1 cellular context compared by ENCODE assay signal in genomic region chr7:480531-481218, GRCh38.
TF ChIP-seq lines count a peak whose summit lies in the region.

No MANE protein-coding gene starts in this region.

TF ChIP-seq in K562, 482 proteins besides CTCF, POLR2A, EP300 and RAD21 (continued from another document and continues in another):
- TF ChIP-seq FOXP4 (CRISPR knock-in tag; IDR thresholded peaks at IDR 0.05; ENCODE audit: borderline replicate concordance) = 0 out of 2 replicates have a peak, but pooled peaks have one; percentile 27
- TF ChIP-seq BRD9 (IDR thresholded peaks at IDR 0.05; ENCODE audit: low read depth, partially characterized antibody) = no peak
- no peak for TF ChIP-seq ZNF717 (CRISPR knock-in tag; IDR thresholded peaks at IDR 0.05)
- no peak for TF ChIP-seq POLR2G (IDR thresholded peaks at IDR 0.05; ENCODE audit: low read depth, low read length)
- peak; percentile 91 for TF ChIP-seq NFIC (IDR thresholded peaks at IDR 0.05)
- TF ChIP-seq DPF2 (IDR thresholded peaks at IDR 0.05) = no peak
- TF ChIP-seq ZNF197 (CRISPR knock-in tag; IDR thresholded peaks at IDR 0.05; ENCODE audit: low read depth) = no peak
- no peak for TF ChIP-seq SIN3B (IDR thresholded peaks at IDR 0.05; ENCODE audit: low read depth)
- TF ChIP-seq, protein P1, sequence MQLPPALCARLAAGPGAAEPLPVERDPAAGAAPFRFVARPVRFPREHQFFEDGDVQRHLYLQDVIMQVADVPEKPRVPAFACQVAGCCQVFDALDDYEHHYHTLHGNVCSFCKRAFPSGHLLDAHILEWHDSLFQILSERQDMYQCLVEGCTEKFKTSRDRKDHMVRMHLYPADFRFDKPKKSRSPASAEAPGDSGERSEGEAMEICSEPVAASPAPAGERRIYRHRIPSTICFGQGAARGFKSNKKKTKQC (CRISPR knock-in tag; IDR thresholded peaks at IDR 0.05) = 0 out of 2 replicates have a peak, but pooled peaks have one; percentile 15
- TF ChIP-seq, protein P2, sequence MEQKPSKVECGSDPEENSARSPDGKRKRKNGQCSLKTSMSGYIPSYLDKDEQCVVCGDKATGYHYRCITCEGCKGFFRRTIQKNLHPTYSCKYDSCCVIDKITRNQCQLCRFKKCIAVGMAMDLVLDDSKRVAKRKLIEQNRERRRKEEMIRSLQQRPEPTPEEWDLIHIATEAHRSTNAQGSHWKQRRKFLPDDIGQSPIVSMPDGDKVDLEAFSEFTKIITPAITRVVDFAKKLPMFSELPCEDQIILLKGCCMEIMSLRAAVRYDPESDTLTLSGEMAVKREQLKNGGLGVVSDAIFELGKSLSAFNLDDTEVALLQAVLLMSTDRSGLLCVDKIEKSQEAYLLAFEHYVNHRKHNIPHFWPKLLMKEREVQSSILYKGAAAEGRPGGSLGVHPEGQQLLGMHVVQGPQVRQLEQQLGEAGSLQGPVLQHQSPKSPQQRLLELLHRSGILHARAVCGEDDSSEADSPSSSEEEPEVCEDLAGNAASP (IDR thresholded peaks at IDR 0.05) = no peak
- TF ChIP-seq EZH2 (IDR thresholded peaks at IDR 0.05; ENCODE audit: borderline replicate concordance, low read depth, low read length) = no peak
- no peak for TF ChIP-seq HMG20B (CRISPR knock-in tag; IDR thresholded peaks at IDR 0.05)
- TF ChIP-seq TAL1 (IDR thresholded peaks at IDR 0.05) = peak; percentile 11; the same call in 1 of the 2 replicates
- TF ChIP-seq, protein P3, sequence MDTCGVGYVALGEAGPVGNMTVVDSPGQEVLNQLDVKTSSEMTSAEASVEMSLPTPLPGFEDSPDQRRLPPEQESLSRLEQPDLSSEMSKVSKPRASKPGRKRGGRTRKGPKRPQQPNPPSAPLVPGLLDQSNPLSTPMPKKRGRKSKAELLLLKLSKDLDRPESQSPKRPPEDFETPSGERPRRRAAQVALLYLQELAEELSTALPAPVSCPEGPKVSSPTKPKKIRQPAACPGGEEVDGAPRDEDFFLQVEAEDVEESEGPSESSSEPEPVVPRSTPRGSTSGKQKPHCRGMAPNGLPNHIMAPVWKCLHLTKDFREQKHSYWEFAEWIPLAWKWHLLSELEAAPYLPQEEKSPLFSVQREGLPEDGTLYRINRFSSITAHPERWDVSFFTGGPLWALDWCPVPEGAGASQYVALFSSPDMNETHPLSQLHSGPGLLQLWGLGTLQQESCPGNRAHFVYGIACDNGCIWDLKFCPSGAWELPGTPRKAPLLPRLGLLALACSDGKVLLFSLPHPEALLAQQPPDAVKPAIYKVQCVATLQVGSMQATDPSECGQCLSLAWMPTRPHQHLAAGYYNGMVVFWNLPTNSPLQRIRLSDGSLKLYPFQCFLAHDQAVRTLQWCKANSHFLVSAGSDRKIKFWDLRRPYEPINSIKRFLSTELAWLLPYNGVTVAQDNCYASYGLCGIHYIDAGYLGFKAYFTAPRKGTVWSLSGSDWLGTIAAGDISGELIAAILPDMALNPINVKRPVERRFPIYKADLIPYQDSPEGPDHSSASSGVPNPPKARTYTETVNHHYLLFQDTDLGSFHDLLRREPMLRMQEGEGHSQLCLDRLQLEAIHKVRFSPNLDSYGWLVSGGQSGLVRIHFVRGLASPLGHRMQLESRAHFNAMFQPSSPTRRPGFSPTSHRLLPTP (IDR thresholded peaks at IDR 0.05; ENCODE audit: borderline replicate concordance, extremely low read depth, insufficient read length) = no peak
- TF ChIP-seq, protein P4, sequence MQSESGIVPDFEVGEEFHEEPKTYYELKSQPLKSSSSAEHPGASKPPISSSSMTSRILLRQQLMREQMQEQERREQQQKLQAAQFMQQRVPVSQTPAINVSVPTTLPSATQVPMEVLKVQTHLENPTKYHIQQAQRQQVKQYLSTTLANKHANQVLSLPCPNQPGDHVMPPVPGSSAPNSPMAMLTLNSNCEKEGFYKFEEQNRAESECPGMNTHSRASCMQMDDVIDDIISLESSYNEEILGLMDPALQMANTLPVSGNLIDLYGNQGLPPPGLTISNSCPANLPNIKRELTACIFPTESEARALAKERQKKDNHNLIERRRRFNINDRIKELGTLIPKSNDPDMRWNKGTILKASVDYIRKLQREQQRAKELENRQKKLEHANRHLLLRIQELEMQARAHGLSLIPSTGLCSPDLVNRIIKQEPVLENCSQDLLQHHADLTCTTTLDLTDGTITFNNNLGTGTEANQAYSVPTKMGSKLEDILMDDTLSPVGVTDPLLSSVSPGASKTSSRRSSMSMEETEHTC (IDR thresholded peaks at IDR 0.05) = no peak
- TF ChIP-seq MXI1 (IDR thresholded peaks at IDR 0.05; ENCODE audit: low read depth, low read length) = no peak
- TF ChIP-seq ZNF79 (CRISPR knock-in tag; IDR thresholded peaks at IDR 0.05; ENCODE audit: low read depth) = no peak
- TF ChIP-seq CBFB (CRISPR knock-in tag; IDR thresholded peaks at IDR 0.05) = 0 out of 2 replicates have a peak, but pooled peaks have one; percentile 66
- TF ChIP-seq, protein P5, sequence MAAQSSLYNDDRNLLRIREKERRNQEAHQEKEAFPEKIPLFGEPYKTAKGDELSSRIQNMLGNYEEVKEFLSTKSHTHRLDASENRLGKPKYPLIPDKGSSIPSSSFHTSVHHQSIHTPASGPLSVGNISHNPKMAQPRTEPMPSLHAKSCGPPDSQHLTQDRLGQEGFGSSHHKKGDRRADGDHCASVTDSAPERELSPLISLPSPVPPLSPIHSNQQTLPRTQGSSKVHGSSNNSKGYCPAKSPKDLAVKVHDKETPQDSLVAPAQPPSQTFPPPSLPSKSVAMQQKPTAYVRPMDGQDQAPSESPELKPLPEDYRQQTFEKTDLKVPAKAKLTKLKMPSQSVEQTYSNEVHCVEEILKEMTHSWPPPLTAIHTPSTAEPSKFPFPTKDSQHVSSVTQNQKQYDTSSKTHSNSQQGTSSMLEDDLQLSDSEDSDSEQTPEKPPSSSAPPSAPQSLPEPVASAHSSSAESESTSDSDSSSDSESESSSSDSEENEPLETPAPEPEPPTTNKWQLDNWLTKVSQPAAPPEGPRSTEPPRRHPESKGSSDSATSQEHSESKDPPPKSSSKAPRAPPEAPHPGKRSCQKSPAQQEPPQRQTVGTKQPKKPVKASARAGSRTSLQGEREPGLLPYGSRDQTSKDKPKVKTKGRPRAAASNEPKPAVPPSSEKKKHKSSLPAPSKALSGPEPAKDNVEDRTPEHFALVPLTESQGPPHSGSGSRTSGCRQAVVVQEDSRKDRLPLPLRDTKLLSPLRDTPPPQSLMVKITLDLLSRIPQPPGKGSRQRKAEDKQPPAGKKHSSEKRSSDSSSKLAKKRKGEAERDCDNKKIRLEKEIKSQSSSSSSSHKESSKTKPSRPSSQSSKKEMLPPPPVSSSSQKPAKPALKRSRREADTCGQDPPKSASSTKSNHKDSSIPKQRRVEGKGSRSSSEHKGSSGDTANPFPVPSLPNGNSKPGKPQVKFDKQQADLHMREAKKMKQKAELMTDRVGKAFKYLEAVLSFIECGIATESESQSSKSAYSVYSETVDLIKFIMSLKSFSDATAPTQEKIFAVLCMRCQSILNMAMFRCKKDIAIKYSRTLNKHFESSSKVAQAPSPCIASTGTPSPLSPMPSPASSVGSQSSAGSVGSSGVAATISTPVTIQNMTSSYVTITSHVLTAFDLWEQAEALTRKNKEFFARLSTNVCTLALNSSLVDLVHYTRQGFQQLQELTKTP (IDR thresholded peaks at IDR 0.05; ENCODE audit: low read depth in 1 of 2, partially characterized antibody in 2 of 2) = no peak
- no peak for TF ChIP-seq BRCA1 (IDR thresholded peaks at IDR 0.05)
- TF ChIP-seq BRCA1 (CRISPR knock-in tag; IDR thresholded peaks at IDR 0.05) = no peak
- TF ChIP-seq PRPF4 (IDR thresholded peaks at IDR 0.05; ENCODE audit: insufficient read depth, low read depth, low read length, poor library complexity, severe bottlenecking) = no peak
- TF ChIP-seq ZC3H8 (IDR thresholded peaks at IDR 0.05) = no peak
- TF ChIP-seq IRF9 (tag; IDR thresholded peaks at IDR 0.05) = no peak
- TF ChIP-seq HMG20A (CRISPR knock-in tag; conservative IDR thresholded peaks at IDR 0.05) = no peak
- TF ChIP-seq KDM1A (IDR thresholded peaks at IDR 0.05) = no peak
- peak; percentile 18 for TF ChIP-seq MEIS2 (IDR thresholded peaks at IDR 0.05; ENCODE audit: partially characterized antibody)
- TF ChIP-seq ZNF57 (CRISPR knock-in tag; IDR thresholded peaks at IDR 0.05) = no peak
- no peak for TF ChIP-seq NCOA4 (IDR thresholded peaks at IDR 0.05; ENCODE audit: partially characterized antibody)
- TF ChIP-seq THRAP3 (IDR thresholded peaks at IDR 0.05; ENCODE audit: borderline replicate concordance) = no peak
- peak; percentile 41; the same call in 1 of the 2 replicates for TF ChIP-seq ARID1B (IDR thresholded peaks at IDR 0.05)
- no peak for TF ChIP-seq COPS2 (conservative IDR thresholded peaks at IDR 0.05)
- no peak for TF ChIP-seq USF1 (CRISPR knock-in tag; IDR thresholded peaks at IDR 0.05)
- TF ChIP-seq MCM5 (IDR thresholded peaks at IDR 0.05; ENCODE audit: low read depth) = no peak
- TF ChIP-seq ETV5 (CRISPR knock-in tag; IDR thresholded peaks at IDR 0.05; ENCODE audit: low read depth) = no peak
- no peak for TF ChIP-seq GTF2B (IDR thresholded peaks at IDR 0.05; ENCODE audit: extremely low read depth, insufficient read length)
- TF ChIP-seq TFAP4 (CRISPR knock-in tag; IDR thresholded peaks at IDR 0.05; ENCODE audit: borderline replicate concordance) = peak; percentile 13; the same call in 1 of the 2 replicates
- TF ChIP-seq CBX1 (IDR thresholded peaks at IDR 0.05; ENCODE audit: low read depth) = no peak
- TF ChIP-seq ZNF589 (CRISPR knock-in tag; IDR thresholded peaks at IDR 0.05; ENCODE audit: low read depth) = no peak
- no peak for TF ChIP-seq MCM2 (IDR thresholded peaks at IDR 0.05; ENCODE audit: low read depth)
- no peak for TF ChIP-seq HIVEP1 (CRISPR knock-in tag; IDR thresholded peaks at IDR 0.05)
- no peak for TF ChIP-seq PCBP2 (IDR thresholded peaks at IDR 0.05; ENCODE audit: low read depth, low read length, poor library complexity, severe bottlenecking)
- 0 out of 2 replicates have a peak, but pooled peaks have one; percentile 39 for TF ChIP-seq MYNN (IDR thresholded peaks at IDR 0.05)
- TF ChIP-seq MYNN (CRISPR knock-in tag; IDR thresholded peaks at IDR 0.05) = no peak
- no peak for TF ChIP-seq KAT7 (CRISPR knock-in tag; IDR thresholded peaks at IDR 0.05; ENCODE audit: borderline replicate concordance)
- TF ChIP-seq POLR2H (tag; IDR thresholded peaks at IDR 0.05; ENCODE audit: low read depth) = no peak
- no peak for TF ChIP-seq SP2 (IDR thresholded peaks at IDR 0.05; ENCODE audit: extremely low read depth, low read depth, low read length, poor library complexity, severe bottlenecking)
- TF ChIP-seq, protein P6, sequence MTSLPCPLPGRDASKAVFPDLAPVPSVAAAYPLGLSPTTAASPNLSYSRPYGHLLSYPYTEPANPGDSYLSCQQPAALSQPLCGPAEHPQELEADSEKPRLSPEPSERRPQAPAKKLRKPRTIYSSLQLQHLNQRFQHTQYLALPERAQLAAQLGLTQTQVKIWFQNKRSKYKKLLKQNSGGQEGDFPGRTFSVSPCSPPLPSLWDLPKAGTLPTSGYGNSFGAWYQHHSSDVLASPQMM (CRISPR knock-in tag; IDR thresholded peaks at IDR 0.05) = no peak
- TF ChIP-seq ZNF280B (CRISPR knock-in tag; IDR thresholded peaks at IDR 0.05) = no peak
- TF ChIP-seq ZFX (CRISPR knock-in tag; IDR thresholded peaks at IDR 0.05) = peak; percentile 29; the same call in 1 of the 2 replicates
- peak; percentile 28; the same call in 1 of the 2 replicates for TF ChIP-seq GATA2 (CRISPR knock-in tag; IDR thresholded peaks at IDR 0.05)
- no peak for TF ChIP-seq ZNF146 (CRISPR knock-in tag; IDR thresholded peaks at IDR 0.05; ENCODE audit: unreplicated experiment)
